Comparison of ENCODE assay signal across 29 cellular contexts in genomic region chr7:142185069-142185468, GRCh38.
"Had no signal": no experiment of that assay in that cellular context is flagged by ENCODE, and none has a peak within 500 bp of the region (broad histone marks: within the 10 kb centered on the region; RNA-seq: fewer than 3 reads in every experiment).

No MANE protein-coding gene starts in this region.

- DNase-seq: activated B cell treated with CpG ODN at 0.5 μM for 24 hours; activated CD4-positive, alpha-beta memory T cell treated with anti-CD3 and anti-CD28 coated beads for 36 hours; activated CD4-positive, alpha-beta T cell treated with anti-CD3 and anti-CD28 coated beads for 4 hours; activated CD4-positive, alpha-beta T cell treated with anti-CD3 and anti-CD28 coated beads, Interleukin-2, amount 10 ng/mL, durations not matched to agents 24 days and 14 days; activated CD4-positive, alpha-beta T cell treated with anti-CD3 and anti-CD28 coated beads, Interleukin-2, amount 50 U/mL, for 1 hour; activated CD4-positive, alpha-beta T cell treated with anti-CD3 and anti-CD28 coated beads, Interleukin-2, amount 50 U/mL, for 4 hours; activated CD4-positive, CD25-positive, alpha-beta regulatory T cell treated with anti-CD3 and anti-CD28 coated beads, Interleukin-2, amount 50 U/mL, for 72 hours; activated CD8-positive, alpha-beta memory T cell treated with anti-CD3 and anti-CD28 coated beads, Interleukin-2, amount 50 U/mL, for 4 hours; activated CD8-positive, alpha-beta T cell treated with anti-CD3 and anti-CD28 coated beads for 36 hours; activated effector memory CD4-positive, alpha-beta T cell treated with anti-CD3 and anti-CD28 coated beads, Interleukin-2, amount 50 U/mL, for 16 hours; activated gamma-delta T cell treated with Interleukin-2 at 50 U/mL for 16 hours; activated naive CD4-positive, alpha-beta T cell; activated naive CD4-positive, alpha-beta T cell treated with anti-CD3 and anti-CD28 coated beads for 36 hours; activated naive CD4-positive, alpha-beta T cell treated with anti-CD3 and anti-CD28 coated beads, Interleukin-2, amount 50 U/mL, for 16 hours; activated naive CD8-positive, alpha-beta T cell treated with anti-CD3 and anti-CD28 coated beads for 36 hours; activated T-cell treated with anti-CD3 and anti-CD28 coated beads for 4 hours; activated T-cell treated with anti-CD3 and anti-CD28 coated beads, Interleukin-2, amount 50 U/mL, for 1 hour; activated T-cell treated with anti-CD3 and anti-CD28 coated beads, Interleukin-2, amount 50 U/mL, for 4 hours; activated T-cell treated with anti-CD3 and anti-CD28 coated beads, Interleukin-2, amount 50 U/mL, for 72 hours; adrenal gland; amniotic stem cell; aorta; body of pancreas; brain microvascular endothelial cell; central memory CD4-positive, alpha-beta T cell; T-helper 2 cell; T-helper 9 cell had no signal

- ATAC-seq: activated CD8-positive, alpha-beta T cell treated with anti-CD3 and anti-CD28 coated beads for 36 hours; activated naive CD4-positive, alpha-beta T cell treated with anti-CD3 and anti-CD28 coated beads, Interleukin-2, amount 50 U/mL, for 72 hours; activated T-cell treated with anti-CD3 and anti-CD28 coated beads, Interleukin-2, amount 50 U/mL, for 4 hours; activated T-cell treated with anti-CD3 and anti-CD28 coated beads, Interleukin-2, amount 50 U/mL, for 72 hours; activated T-helper 17 cell treated with anti-CD3 and anti-CD28 coated beads, Interleukin-2, amount 50 U/mL, for 72 hours; body of pancreas had no signal
